ENCODE assay signal across 23 cellular contexts in the genomic region with DNA sequence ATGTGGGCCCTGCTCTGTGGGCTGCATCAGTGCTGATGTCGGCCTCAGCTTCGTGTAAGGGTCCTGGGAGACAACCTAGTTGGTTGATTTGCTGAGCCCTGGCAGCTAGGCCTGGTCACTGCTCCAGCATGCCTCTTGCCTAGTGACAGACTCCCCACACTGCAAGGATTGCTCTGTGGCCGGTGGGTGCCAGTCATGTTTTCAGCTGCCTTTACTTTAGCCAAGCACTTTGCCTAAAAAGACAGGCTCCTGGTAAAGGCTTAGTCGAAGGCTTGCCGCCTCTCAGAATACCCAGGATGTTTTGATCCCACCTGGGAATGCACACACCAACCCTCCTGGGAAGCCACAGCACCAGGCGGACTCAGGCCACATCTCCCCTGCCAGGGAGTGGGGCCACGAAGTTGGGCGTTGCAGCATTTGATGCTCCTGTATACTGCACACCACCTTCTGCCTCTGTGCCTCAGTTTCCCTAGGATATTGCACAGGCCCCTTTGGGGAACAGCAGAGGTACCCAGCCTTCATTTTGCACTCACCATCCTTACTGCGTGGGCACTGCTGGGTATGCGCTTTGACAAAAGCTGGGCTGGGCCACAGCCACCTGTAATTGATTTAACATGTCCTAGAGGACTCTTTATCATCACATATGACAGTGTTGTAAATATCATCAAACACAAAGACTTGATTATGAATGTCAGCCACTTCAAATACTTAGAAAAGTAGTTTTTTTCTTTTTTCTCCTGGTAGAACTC.
"Had no signal": no experiment of that assay in that cellular context is flagged by ENCODE, and none has a peak within 500 bp of the region (broad histone marks: within the 10 kb centered on the region; RNA-seq: fewer than 3 reads in every experiment).

No MANE protein-coding gene starts in this region.

- H3K9me3 Mint-ChIP-seq: activated CD8-positive, alpha-beta T cell treated with anti-CD3 and anti-CD28 coated beads for 36 hours; activated naive CD4-positive, alpha-beta T cell treated with anti-CD3 and anti-CD28 coated beads, Interleukin-2, amount 50 U/mL, for 24 hours; activated T-cell treated with anti-CD3 and anti-CD28 coated beads, Interleukin-2, amount 50 U/mL, for 72 hours; activated T-helper 2 cell treated with anti-CD3 and anti-CD28 coated beads, Interferon-gamma antibody, Interleukin-2, Interleukin-4, amounts not matched to agents 10 μg/mL and 5 μg/mL and 100 μg/mL, durations not matched to agents 14 hours and 24 hours and 36 hours; T-helper 1 cell treated with Interleukin-12 subunit alpha and Interleukin-12 subunit beta and Interleukin-4 antibody, amounts not matched to agents 30 μg/mL and 1 μg/mL, for 36 hours had no signal

- H3K9me3 ChIP-seq: MG63 had no signal

- H3K4me3 Mint-ChIP-seq: activated CD8-positive, alpha-beta T cell treated with anti-CD3 and anti-CD28 coated beads for 36 hours; activated naive CD4-positive, alpha-beta T cell treated with anti-CD3 and anti-CD28 coated beads, Interleukin-2, amount 50 U/mL, for 24 hours; activated T-cell treated with anti-CD3 and anti-CD28 coated beads, Interleukin-2, amount 50 U/mL, for 72 hours; T-helper 1 cell treated with Interleukin-12 subunit alpha and Interleukin-12 subunit beta and Interleukin-4 antibody, amounts not matched to agents 30 μg/mL and 1 μg/mL, for 36 hours had no signal

- DNase-seq: activated CD4-positive, alpha-beta T cell treated with anti-CD3 and anti-CD28 coated beads for 4 hours; activated CD8-positive, alpha-beta memory T cell treated with anti-CD3 and anti-CD28 coated beads, Interleukin-2, amount 50 U/mL, for 4 hours; activated CD8-positive, alpha-beta T cell treated with anti-CD3 and anti-CD28 coated beads for 36 hours; activated T-cell treated with anti-CD3 and anti-CD28 coated beads, Interleukin-2, amount 50 U/mL, for 72 hours; amygdala; brain microvascular endothelial cell; MG63; MV-4-11; NCI-H1092 treated with DMSO at 0.1 percent for 48 hours; NCI-H1417 treated with DMSO at 0.1 percent for 48 hours; NCI-H1694; NCI-H2029; NCI-H2107; NCI-H345; NCI-H510A; NCI-H526 treated with DMSO at 0.1 percent for 48 hours; OCI-M1; SHP77 treated with DMSO at 0.1 percent for 48 hours had no signal

- ATAC-seq: activated CD4-positive, CD25-positive, alpha-beta regulatory T cell treated with anti-CD3 and anti-CD28 coated beads, Interleukin-2, amount 50 U/mL, for 24 hours; activated CD8-positive, alpha-beta T cell treated with anti-CD3 and anti-CD28 coated beads for 36 hours; activated T-cell treated with anti-CD3 and anti-CD28 coated beads, Interleukin-2, amount 50 U/mL, for 72 hours had no signal

- H3K27ac ChIP-seq: brain microvascular endothelial cell, cardiac muscle cell had no signal

- H3K4me1 Mint-ChIP-seq: activated naive CD4-positive, alpha-beta T cell treated with anti-CD3 and anti-CD28 coated beads, Interleukin-2, amount 50 U/mL, for 24 hours had no signal

- H3K27ac Mint-ChIP-seq: activated CD8-positive, alpha-beta T cell treated with anti-CD3 and anti-CD28 coated beads for 36 hours; activated naive CD4-positive, alpha-beta T cell treated with anti-CD3 and anti-CD28 coated beads, Interleukin-2, amount 50 U/mL, for 24 hours; activated T-cell treated with anti-CD3 and anti-CD28 coated beads, Interleukin-2, amount 50 U/mL, for 72 hours; activated T-helper 2 cell treated with anti-CD3 and anti-CD28 coated beads, Interferon-gamma antibody, Interleukin-2, Interleukin-4, amounts not matched to agents 10 μg/mL and 5 μg/mL and 100 μg/mL, durations not matched to agents 14 hours and 24 hours and 36 hours; T-helper 1 cell treated with Interleukin-12 subunit alpha and Interleukin-12 subunit beta and Interleukin-4 antibody, amounts not matched to agents 30 μg/mL and 1 μg/mL, for 36 hours had no signal

- H3K27me3 ChIP-seq: brain microvascular endothelial cell, cardiac muscle cell, MG63 had no signal

- H3K4me3 ChIP-seq: cardiac muscle cell, MG63 had no signal
